23 cellular contexts compared by ENCODE assay signal in genomic region chr6:80183019-80183418, GRCh38.
"Had no signal": no experiment of that assay in that cellular context is flagged by ENCODE, and none has a peak within 500 bp of the region (broad histone marks: within the 10 kb centered on the region; RNA-seq: fewer than 3 reads in every experiment).

No MANE protein-coding gene starts in this region.

- H3K27me3 Mint-ChIP-seq: activated CD4-positive, alpha-beta memory T cell treated with anti-CD3 and anti-CD28 coated beads, Interleukin-2, amount 10 ng/mL, durations not matched to agents 7 days and 5 days; activated CD4-positive, alpha-beta T cell treated with anti-CD3 and anti-CD28 coated beads, Interleukin-2, amount 10 ng/mL, durations not matched to agents 7 days and 5 days; activated naive CD4-positive, alpha-beta T cell treated with anti-CD3 and anti-CD28 coated beads, Interleukin-2, amount 50 U/mL, for 24 hours; activated naive CD8-positive, alpha-beta T cell treated with anti-CD3 and anti-CD28 coated beads, Interleukin-2, amount 50 U/mL, for 24 hours; activated T-cell treated with anti-CD3 and anti-CD28 coated beads, Interleukin-2, amount 50 U/mL, for 24 hours; activated T-helper 17 cell treated with anti-CD3 and anti-CD28 coated beads, Interleukin-2, amount 50 U/mL, for 72 hours; dendritic cell treated with granulocyte-macrophage colony-stimulating factor and Interleukin-4, amounts not matched to agents 40 ng/mL and 50 ng/mL, for 4 days had no signal

- H3K9me3 Mint-ChIP-seq: activated CD4-positive, alpha-beta memory T cell treated with anti-CD3 and anti-CD28 coated beads, Interleukin-2, amount 10 ng/mL, durations not matched to agents 7 days and 5 days; activated CD4-positive, alpha-beta T cell treated with anti-CD3 and anti-CD28 coated beads, Interleukin-2, amount 10 ng/mL, durations not matched to agents 7 days and 5 days; activated naive CD4-positive, alpha-beta T cell treated with anti-CD3 and anti-CD28 coated beads, Interleukin-2, amount 50 U/mL, for 24 hours; activated T-helper 17 cell treated with anti-CD3 and anti-CD28 coated beads, Interleukin-2, amount 50 U/mL, for 72 hours; endodermal cell; natural killer cell had no signal

- H3K27ac Mint-ChIP-seq: activated CD4-positive, alpha-beta memory T cell treated with anti-CD3 and anti-CD28 coated beads, Interleukin-2, amount 10 ng/mL, durations not matched to agents 7 days and 5 days; activated CD4-positive, alpha-beta T cell treated with anti-CD3 and anti-CD28 coated beads, Interleukin-2, amount 10 ng/mL, durations not matched to agents 7 days and 5 days; activated naive CD4-positive, alpha-beta T cell treated with anti-CD3 and anti-CD28 coated beads, Interleukin-2, amount 50 U/mL, for 24 hours; activated naive CD8-positive, alpha-beta T cell treated with anti-CD3 and anti-CD28 coated beads, Interleukin-2, amount 50 U/mL, for 24 hours; activated T-cell treated with anti-CD3 and anti-CD28 coated beads, Interleukin-2, amount 50 U/mL, for 24 hours; activated T-helper 17 cell treated with anti-CD3 and anti-CD28 coated beads, Interleukin-2, amount 50 U/mL, for 72 hours; dendritic cell treated with granulocyte-macrophage colony-stimulating factor and Interleukin-4, amounts not matched to agents 40 ng/mL and 50 ng/mL, for 4 days; endodermal cell; natural killer cell; neural progenitor cell had no signal

- DNase-seq: activated CD4-positive, alpha-beta memory T cell treated with anti-CD3 and anti-CD28 coated beads, Interleukin-2, amount 10 ng/mL, durations not matched to agents 7 days and 5 days; activated CD4-positive, alpha-beta T cell treated with anti-CD3 and anti-CD28 coated beads for 1 hour; activated CD4-positive, alpha-beta T cell treated with anti-CD3 and anti-CD28 coated beads, Interleukin-2, amount 10 ng/mL, durations not matched to agents 7 days and 5 days; activated CD8-positive, alpha-beta memory T cell treated with anti-CD3 and anti-CD28 coated beads, Interleukin-2, amount 50 U/mL, for 48 hours; activated gamma-delta T cell treated with Interleukin-2 at 50 U/mL for 16 hours; activated naive CD8-positive, alpha-beta T cell treated with anti-CD3 and anti-CD28 coated beads, Interleukin-2, amount 50 U/mL, for 24 hours; activated T-cell treated with anti-CD3 and anti-CD28 coated beads, Interleukin-2, amount 50 U/mL, for 24 hours; amygdala; central memory CD4-positive, alpha-beta T cell; endodermal cell; foreskin melanocyte; islet precursor cell; left colon; natural killer cell; right cardiac atrium; spleen; stimulated activated naive CD4-positive, alpha-beta T cell; T-helper 2 cell; tibial artery had no signal

- ATAC-seq: activated naive CD8-positive, alpha-beta T cell treated with anti-CD3 and anti-CD28 coated beads, Interleukin-2, amount 50 U/mL, for 24 hours; activated T-helper 17 cell treated with anti-CD3 and anti-CD28 coated beads, Interleukin-2, amount 50 U/mL, for 72 hours; left colon; natural killer cell; right cardiac atrium had no signal

- H3K4me3 Mint-ChIP-seq: activated CD4-positive, alpha-beta memory T cell treated with anti-CD3 and anti-CD28 coated beads, Interleukin-2, amount 10 ng/mL, durations not matched to agents 7 days and 5 days; activated CD4-positive, alpha-beta T cell treated with anti-CD3 and anti-CD28 coated beads, Interleukin-2, amount 10 ng/mL, durations not matched to agents 7 days and 5 days; activated naive CD4-positive, alpha-beta T cell treated with anti-CD3 and anti-CD28 coated beads, Interleukin-2, amount 50 U/mL, for 24 hours; activated naive CD8-positive, alpha-beta T cell treated with anti-CD3 and anti-CD28 coated beads, Interleukin-2, amount 50 U/mL, for 24 hours; activated T-cell treated with anti-CD3 and anti-CD28 coated beads, Interleukin-2, amount 50 U/mL, for 24 hours; activated T-helper 17 cell treated with anti-CD3 and anti-CD28 coated beads, Interleukin-2, amount 50 U/mL, for 72 hours; dendritic cell treated with granulocyte-macrophage colony-stimulating factor and Interleukin-4, amounts not matched to agents 40 ng/mL and 50 ng/mL, for 4 days; endodermal cell; natural killer cell; neural progenitor cell had no signal

- H3K4me1 Mint-ChIP-seq: activated CD4-positive, alpha-beta memory T cell treated with anti-CD3 and anti-CD28 coated beads, Interleukin-2, amount 10 ng/mL, durations not matched to agents 7 days and 5 days; activated CD4-positive, alpha-beta T cell treated with anti-CD3 and anti-CD28 coated beads, Interleukin-2, amount 10 ng/mL, durations not matched to agents 7 days and 5 days; activated naive CD4-positive, alpha-beta T cell treated with anti-CD3 and anti-CD28 coated beads, Interleukin-2, amount 50 U/mL, for 24 hours; activated naive CD8-positive, alpha-beta T cell treated with anti-CD3 and anti-CD28 coated beads, Interleukin-2, amount 50 U/mL, for 24 hours; activated T-helper 17 cell treated with anti-CD3 and anti-CD28 coated beads, Interleukin-2, amount 50 U/mL, for 72 hours; natural killer cell; neural progenitor cell had no signal
